ENCODE assay signal across 8 cellular contexts in genomic region chr12:132143328-132144071, GRCh38. TPM values are rescaled to one million over a fixed set of nuclear protein-coding genes. Genes with fewer than 3 reads are reported as not detected.
DNase-seq lines count a peak whose midpoint lies in the region; ATAC-seq, FAIRE-seq and TF ChIP-seq lines count a peak whose summit lies in the region.

No MANE protein-coding gene starts in this region.

- CTCF ChIA-PET in Calu3 (lab: Charles Lee) = interaction anchor here (0.5 to 1.7 kb wide), 2 partner anchors 10 to 1663 kb away, joined by 5 to 7 read pairs; no protein-coding TSS in a partner anchor

- dilution Hi-C loops in keratinocyte (cut with MboI; ENCODE audit: extremely low pct_ligation_motif_present, low sequenced_read_pairs) = no loop called here

- peak overlapping the region; percentile 99 for H3K4me3 ChIP-seq in HUES6 (ENCODE audit: low read depth, low read length)
- H3K4me3 ChIP-seq in keratinocyte (ENCODE audit: control insufficient read depth in 2 of 3, extremely low read depth in 1 of 3, insufficient read depth in 2 of 3, low read depth in 1 of 3, low read length in 3 of 3) = peak overlapping the region; percentile 80 to 97 (median 81)
- H3K4me3 ChIP-seq in stomach = peak overlapping the region; percentile 94 to 99 (median 99)

- no peak for FAIRE-seq in keratinocyte (lab: Jason Lieb, UNC)

- peaks cover 83% of the 10 kb centered on the region for H3K36me3 Mint-ChIP-seq in Calu3 (ENCODE audit: insufficient read depth, unreplicated experiment)
- peaks cover 22% of the 10 kb centered on the region for H3K36me3 Mint-ChIP-seq in activated naive CD8-positive, alpha-beta T cell treated with anti-CD3 and anti-CD28 coated beads for 36 hours

- no peaks in the 10 kb centered on the region for H4K20me1 ChIP-seq in keratinocyte (ENCODE audit: control insufficient read depth, extremely low read depth, insufficient read depth, low read length)

- H3K4me3 Mint-ChIP-seq in Calu3 (ENCODE audit: low read depth, unreplicated experiment) = peak overlapping the region; percentile 95
- H3K4me3 Mint-ChIP-seq in activated naive CD8-positive, alpha-beta T cell treated with anti-CD3 and anti-CD28 coated beads for 36 hours = peak overlapping the region; percentile 94

- ATAC-seq in GM21423 (IDR thresholded peaks at IDR 0.05; ENCODE audit: unreplicated experiment) = peak; percentile 30

- H3K9me3 ChIP-seq in HUES6 (ENCODE audit: control insufficient read depth, insufficient read depth, low read depth, low read length) (no peaks in the 10 kb centered on the region), keratinocyte (ENCODE audit: control insufficient read depth, low read depth, low read length) (no peaks in the 10 kb centered on the region), stomach (no peaks in the 10 kb centered on the region)

- no peaks in the 10 kb centered on the region for H3K9me1 ChIP-seq in keratinocyte (ENCODE audit: control insufficient read depth, extremely low read depth, insufficient read depth, low read length)

- no peak overlapping the region for H3K27ac ChIP-seq in HUES6 (ENCODE audit: low read depth, low read length)
- peak overlapping the region; percentile 49 for H3K27ac ChIP-seq in keratinocyte (ENCODE audit: control insufficient read depth, insufficient read depth, low read length)
- H3K27ac ChIP-seq in stomach = peak overlapping the region in 4 of 5 donors; percentile 60 to 95 (median 94)

- H3K4me1 ChIP-seq in HUES6 (ENCODE audit: control insufficient read depth, insufficient read depth, low read length) (peaks cover 7% of the 10 kb centered on the region; the same call in 1 of the 2 replicates), keratinocyte (ENCODE audit: control insufficient read depth, extremely low read depth, insufficient read depth, low read length) (peaks cover 16% of the 10 kb centered on the region), stomach (peaks cover 19 to 48% (median 36%) of the 10 kb centered on the region in 4 donors)

- 1 to 4% (median 1%) methylated on average over 33 to 82 of the region's 82 CpGs for WGBS in stomach, 5 donors

- TF ChIP-seq CTCF in Calu3 (IDR thresholded peaks at IDR 0.05; ENCODE audit: unreplicated experiment) (no peak), keratinocyte (optimal IDR thresholded peaks at IDR 0.05 in 1 of 3, IDR thresholded peaks at IDR 0.05 in 1 of 3, conservative IDR thresholded peaks at IDR 0.05 in 1 of 3; ENCODE audit: extremely low read depth in 1 of 3, insufficient read depth in 2 of 3, low read length in 3 of 3) (no peak), stomach (IDR thresholded peaks at IDR 0.05) (no peak)

- TF ChIP-seq EP300 in stomach (IDR thresholded peaks at IDR 0.05) = no peak

- H3K36me3 ChIP-seq in HUES6 (ENCODE audit: control insufficient read depth, insufficient read depth, low read length) (peaks cover 61% of the 10 kb centered on the region), keratinocyte (ENCODE audit: control insufficient read depth in 2 of 2, extremely low read depth in 1 of 2, insufficient read depth in 2 of 2, low read length in 2 of 2) (peaks cover 14 to 21% of the 10 kb centered on the region in 2 experiments), stomach (peaks cover 36 to 71% (median 68%) of the 10 kb centered on the region in 4 donors)

- H2AFZ ChIP-seq in keratinocyte (ENCODE audit: control insufficient read depth, low read length) = no peak overlapping the region

- DNase-seq in Calu3 (no peak), keratinocyte (ENCODE audit: low read depth, low spot score) (no peak), stomach (no peak), epidermal melanocyte (ENCODE audit: insufficient read length, low spot score) (no peak), NCI-H1105 treated with DMSO at 0.1 percent for 48 hours (lab: John Stamatoyannopoulos, UW) (no peak)
- peak; percentile 47 for DNase-seq in activated naive CD8-positive, alpha-beta T cell treated with anti-CD3 and anti-CD28 coated beads for 36 hours

- H3K4me1 Mint-ChIP-seq in Calu3 (ENCODE audit: low read depth, unreplicated experiment) = peaks cover 20% of the 10 kb centered on the region
- peaks cover 21% of the 10 kb centered on the region for H3K4me1 Mint-ChIP-seq in activated naive CD8-positive, alpha-beta T cell treated with anti-CD3 and anti-CD28 coated beads for 36 hours

- H3K79me2 ChIP-seq in keratinocyte (ENCODE audit: control insufficient read depth, insufficient read depth, low read length) = peaks cover 43% of the 10 kb centered on the region

- H3K27me3 Mint-ChIP-seq in Calu3 (ENCODE audit: unreplicated experiment) = no peaks in the 10 kb centered on the region
- no peaks in the 10 kb centered on the region for H3K27me3 Mint-ChIP-seq in activated naive CD8-positive, alpha-beta T cell treated with anti-CD3 and anti-CD28 coated beads for 36 hours

- H3K4me2 ChIP-seq in keratinocyte (ENCODE audit: control insufficient read depth, extremely low read depth, insufficient read depth, low read depth, low read length) = peak overlapping the region; percentile 95

- H3K9ac ChIP-seq in HUES6 (ENCODE audit: low read length) (peak overlapping the region; percentile 91), keratinocyte (ENCODE audit: control insufficient read depth, extremely low read depth, insufficient read depth, low read length) (peak overlapping the region; percentile 83)

- intact Hi-C loops in Calu3 (cut with micrococcal nuclease; ENCODE audit: unreplicated experiment) = no loop called here
- intact Hi-C loops in stomach (cut with DNase I; ENCODE audit: low total_unique reads) = no loop called here

- BruUV-seq in Calu3 (replicated peaks; lab: Mats Ljungman, UMichigan) = TSS peak; percentile 30

- H3K27me3 ChIP-seq in HUES6 (ENCODE audit: control insufficient read depth, insufficient read depth, low read length) = no peaks in the 10 kb centered on the region
- H3K27me3 ChIP-seq in keratinocyte (ENCODE audit: control insufficient read depth, extremely low read depth, insufficient read depth, low read length) = no peaks in the 10 kb centered on the region
- H3K27me3 ChIP-seq in stomach = no peaks in the 10 kb centered on the region

- peak overlapping the region; percentile 99 for H3K27ac Mint-ChIP-seq in Calu3 (ENCODE audit: unreplicated experiment)
- peak overlapping the region; percentile 81 for H3K27ac Mint-ChIP-seq in activated naive CD8-positive, alpha-beta T cell treated with anti-CD3 and anti-CD28 coated beads for 36 hours

- TF ChIP-seq POLR2A in stomach (IDR thresholded peaks at IDR 0.05) = no peak

- H3K9me3 Mint-ChIP-seq in Calu3 (ENCODE audit: low read depth, unreplicated experiment) = no peaks in the 10 kb centered on the region
- H3K9me3 Mint-ChIP-seq in activated naive CD8-positive, alpha-beta T cell treated with anti-CD3 and anti-CD28 coated beads for 36 hours = no peaks in the 10 kb centered on the region

RNA-seq across cellular contexts. Expression of gene DDX51, which starts 0.6 kb away (rescaled TPM):
- total RNA-seq in Calu3 (2022) = 46.3 and 48.0 TPM in 2 replicates
- total RNA-seq in activated naive CD8-positive, alpha-beta T cell treated with anti-CD3 and anti-CD28 coated beads for 36 hours = 10 to 100 TPM; 32.4 to 34.8 TPM
- polyA plus RNA-seq in keratinocyte = 7.4 to 11.6 TPM (median 10.1 TPM) in 3 replicates
- polyA plus RNA-seq in keratinocyte (2011; ENCODE audit: low read depth) = 4.4 TPM
- 3.2 and 7.9 TPM in 2 replicates for polyA plus RNA-seq in keratinocyte (2011; cell fraction: cytosol; rRNA removed)
- 25.0 and 31.7 TPM in 2 replicates for polyA plus RNA-seq in keratinocyte (2011; cell fraction: nucleus; rRNA removed)
- 8.2 and 13.8 TPM in 2 replicates for polyA plus RNA-seq in keratinocyte (2012; ENCODE audit: low replicate concordance)
- polyA minus RNA-seq in keratinocyte = 7.7 to 15.2 TPM (median 8.5 TPM) in 3 replicates
- 16.7 TPM for polyA minus RNA-seq in keratinocyte (2011; cell fraction: cytosol; rRNA and poly(A)+ RNA removed)
- polyA minus RNA-seq in keratinocyte (2011; cell fraction: nucleus; rRNA and poly(A)+ RNA removed) = 11.1 and 11.7 TPM in 2 replicates
- 10 to 100 TPM in 4 of 5 donors, 1 to 10 TPM in 1; 7.0 to 69.5 (median 12.9) TPM for total RNA-seq in stomach
- polyA plus RNA-seq in stomach = 10 to 100 TPM in 2 of 3 donors, 1 to 10 TPM in 1; 6.6 to 16.0 (median 13.6) TPM

RNA-seq across cellular contexts. Expression of gene NOC4L, which starts 0.8 kb away (rescaled TPM):
- total RNA-seq in Calu3 (2022) (62.5 and 67.3 TPM in 2 replicates), stomach (10 to 100 TPM in 3 of 5 donors, 1 to 10 TPM in 2; 2.2 to 63.6 (median 23.0) TPM)
- total RNA-seq in activated naive CD8-positive, alpha-beta T cell treated with anti-CD3 and anti-CD28 coated beads for 36 hours = 10 to 100 TPM; 54.2 to 59.2 TPM
- polyA plus RNA-seq in keratinocyte (3.7 to 7.4 TPM (median 3.8 TPM) in 3 replicates), stomach (10 to 100 TPM; 33.2 to 43.7 (median 37.9) TPM)
- 3.8 TPM for polyA plus RNA-seq in keratinocyte (2011; ENCODE audit: low read depth)
- polyA plus RNA-seq in keratinocyte (2011; cell fraction: cytosol; rRNA removed) = 4.0 and 8.6 TPM in 2 replicates
- 6.9 and 9.7 TPM in 2 replicates for polyA plus RNA-seq in keratinocyte (2011; cell fraction: nucleus; rRNA removed)
- 13.9 and 20.1 TPM in 2 replicates for polyA plus RNA-seq in keratinocyte (2012; ENCODE audit: low replicate concordance)
- 3.2 to 15.6 TPM (median 3.9 TPM) in 3 replicates for polyA minus RNA-seq in keratinocyte
- 9.2 TPM for polyA minus RNA-seq in keratinocyte (2011; cell fraction: cytosol; rRNA and poly(A)+ RNA removed)
- polyA minus RNA-seq in keratinocyte (2011; cell fraction: nucleus; rRNA and poly(A)+ RNA removed) = 3.8 and 5.9 TPM in 2 replicates
